17 cellular contexts compared by ENCODE assay signal in the genomic region with DNA sequence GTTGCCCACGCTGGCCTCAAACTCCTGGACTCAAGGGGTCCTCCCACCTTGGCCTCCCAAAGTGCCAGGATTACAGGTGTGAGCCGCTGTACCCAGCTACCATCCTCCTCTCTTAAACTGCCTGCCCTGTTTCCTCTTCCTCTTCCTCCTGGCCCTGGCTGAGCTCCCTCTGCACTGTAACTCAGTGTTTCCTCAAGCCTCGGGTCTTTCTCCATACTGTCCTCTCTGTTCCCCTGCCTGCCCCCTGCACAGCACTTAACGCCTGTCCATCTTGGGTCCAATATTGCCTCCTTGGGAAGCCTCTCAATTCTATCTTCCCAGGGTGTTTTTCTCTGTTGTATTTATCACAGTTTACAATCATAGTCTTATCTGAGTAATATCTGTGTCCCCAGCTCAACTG. TPM values are rescaled to one million over a fixed set of nuclear protein-coding genes. Genes with fewer than 3 reads are reported as not detected.
DNase-seq lines count a peak whose midpoint lies in the region; ATAC-seq and TF ChIP-seq lines count a peak whose summit lies in the region.
"Had no signal": no experiment of that assay in that cellular context is flagged by ENCODE, and none has a peak within 500 bp of the region (broad histone marks: within the 10 kb centered on the region; RNA-seq: fewer than 3 reads in every experiment).

No MANE protein-coding gene starts in this region.

- peaks cover 28 to 48% (median 37%) of the 10 kb centered on the region in 4 donors for H3K4me1 Mint-ChIP-seq in CD4-positive, alpha-beta memory T cell
- H3K4me1 Mint-ChIP-seq in MCF 10A (ENCODE audit: insufficient read depth, unreplicated experiment) = peaks cover 34% of the 10 kb centered on the region
- H3K4me1 Mint-ChIP-seq in naive thymus-derived CD8-positive, alpha-beta T cell = peaks cover 33 to 50% (median 45%) of the 10 kb centered on the region in 4 donors

- H3K9me3 ChIP-seq in CD4-positive, alpha-beta memory T cell (ENCODE audit: control insufficient read depth in 1 of 2, low read length in 2 of 2) = no peaks in the 10 kb centered on the region

- BruUV-seq in MCF 10A (replicated peaks; lab: Mats Ljungman, UMichigan) = no TSS peak

- CTCF ChIA-PET in CD4-positive, alpha-beta memory T cell (lab: Charles Lee; ENCODE audit: partially characterized antibody) = interaction anchor here (1.0 to 6.0 kb wide), 8 partner anchors 10 to 312 kb away, joined by 4 to 58 read pairs (median 10); partner anchors contain the start of gene CEACAM1
- CTCF ChIA-PET in MCF 10A (lab: Yijun Ruan, JAX) = interaction anchor here (0.7 to 2.2 kb wide), 4 partner anchors 13 to 445 kb away, joined by 3 to 13 read pairs (median 9); no protein-coding TSS in a partner anchor

- no peaks in the 10 kb centered on the region for H3K27me3 Mint-ChIP-seq in CD4-positive, alpha-beta memory T cell
- no peaks in the 10 kb centered on the region for H3K27me3 Mint-ChIP-seq in MCF 10A (ENCODE audit: insufficient read depth, unreplicated experiment)
- no peaks in the 10 kb centered on the region for H3K27me3 Mint-ChIP-seq in naive thymus-derived CD8-positive, alpha-beta T cell
- H3K27me3 Mint-ChIP-seq: activated naive CD8-positive, alpha-beta T cell treated with anti-CD3 and anti-CD28 coated beads for 36 hours had no signal

- POLR2A ChIA-PET in CD4-positive, alpha-beta memory T cell (lab: Charles Lee; ENCODE audit: partially characterized antibody) = interaction anchor here (2.3 kb wide), 1 partner anchor 19 kb away, joined by 7 read pairs; no protein-coding TSS in a partner anchor
- POLR2A ChIA-PET in MCF 10A (lab: Yijun Ruan, JAX) = interaction anchor here (1.0 to 2.9 kb wide), 2 partner anchors 21 to 24 kb away, joined by 3 to 11 read pairs; partner anchors contain the start of gene CXCL17
- POLR2A ChIA-PET in naive thymus-derived CD8-positive, alpha-beta T cell (lab: Charles Lee) = interaction anchor here (0.8 to 1.7 kb wide), 2 partner anchors 12 to 24 kb away, joined by 3 to 4 read pairs; no protein-coding TSS in a partner anchor

- H3K27me3 ChIP-seq in CD4-positive, alpha-beta memory T cell (ENCODE audit: insufficient read depth, low read length) = no peaks in the 10 kb centered on the region

- H3K36me3 ChIP-seq in CD4-positive, alpha-beta memory T cell (ENCODE audit: insufficient read depth, low read length) = no peaks in the 10 kb centered on the region

- peak; percentile 21 to 45 for DNase-seq in AML-193 (lab: John Stamatoyannopoulos, UW)
- peak in 1 of 5 donors; percentile 18 for DNase-seq in CD4-positive, alpha-beta memory T cell
- DNase-seq in MCF 10A (ENCODE audit: unreplicated experiment) = no peak
- DNase-seq in naive thymus-derived CD8-positive, alpha-beta T cell = no peak
- DNase-seq in SKM-1 treated with dmso at 0.1 percent for 144 hours (lab: John Stamatoyannopoulos, UW; ENCODE audit: unreplicated experiment) = no peak
- no peak for DNase-seq in activated gamma-delta T cell treated with Interleukin-2 at 50 U/mL for 16 hours
- DNase-seq: activated CD4-positive, alpha-beta T cell treated with anti-CD3 and anti-CD28 coated beads, Interleukin-2, amount 50 U/mL, for 48 hours; activated naive CD8-positive, alpha-beta T cell treated with anti-CD3 and anti-CD28 coated beads for 36 hours; COR-L47; immature natural killer cell; NCI-H1092 had no signal

- H3K36me3 Mint-ChIP-seq in CD4-positive, alpha-beta memory T cell = peaks cover 0 to 11% of the 10 kb centered on the region in 2 donors
- H3K36me3 Mint-ChIP-seq in MCF 10A (ENCODE audit: insufficient read depth, unreplicated experiment) = peaks cover 17% of the 10 kb centered on the region
- peaks cover 0 to 10% (median 0%) of the 10 kb centered on the region in 3 donors for H3K36me3 Mint-ChIP-seq in naive thymus-derived CD8-positive, alpha-beta T cell
- H3K36me3 Mint-ChIP-seq: immature natural killer cell had no signal

- peaks cover 39% of the 10 kb centered on the region for H3K4me1 ChIP-seq in CD4-positive, alpha-beta memory T cell (ENCODE audit: insufficient read depth, low read length)

- peak overlapping the region in 4 of 7 donors; percentile 1 to 83 (median 38) for H3K27ac Mint-ChIP-seq in CD4-positive, alpha-beta memory T cell
- H3K27ac Mint-ChIP-seq in MCF 10A (ENCODE audit: low read depth, unreplicated experiment) = peak overlapping the region; percentile 88
- H3K27ac Mint-ChIP-seq in naive thymus-derived CD8-positive, alpha-beta T cell = peak overlapping the region in 5 of 10 donors; percentile 35 to 86 (median 37)
- H3K27ac Mint-ChIP-seq: activated naive CD8-positive, alpha-beta T cell treated with anti-CD3 and anti-CD28 coated beads for 36 hours; dendritic cell treated with granulocyte-macrophage colony-stimulating factor and Interleukin-4, amounts not matched to agents 40 ng/mL and 50 ng/mL, for 4 days had no signal

- intact Hi-C loops in CD4-positive, alpha-beta memory T cell (cut with micrococcal nuclease) = loop anchor here (5.0 kb wide), 5 partner anchors 34 to 344 kb away; partner anchors contain the start of genes CIC, GSK3A, POU2F2 and ZNF574
- intact Hi-C loops in MCF 10A (cut with micrococcal nuclease) = no loop called here

- ATAC-seq in naive thymus-derived CD8-positive, alpha-beta T cell = no peak
- ATAC-seq in HG03025 (IDR thresholded peaks at IDR 0.05; ENCODE audit: low FRiP score, unreplicated experiment) (no peak), GM21367 (IDR thresholded peaks at IDR 0.05; ENCODE audit: unreplicated experiment) (no peak)
- ATAC-seq: Panc1 had no signal

- H3K4me3 Mint-ChIP-seq in CD4-positive, alpha-beta memory T cell = peak overlapping the region in 6 of 8 donors; percentile 12 to 98 (median 51)
- no peak overlapping the region for H3K4me3 Mint-ChIP-seq in MCF 10A (ENCODE audit: unreplicated experiment)
- H3K4me3 Mint-ChIP-seq in naive thymus-derived CD8-positive, alpha-beta T cell = peak overlapping the region in 8 of 10 donors; percentile 33 to 99 (median 78)
- H3K4me3 Mint-ChIP-seq: dendritic cell treated with granulocyte-macrophage colony-stimulating factor and Interleukin-4, amounts not matched to agents 40 ng/mL and 50 ng/mL, for 4 days had no signal

- no peaks in the 10 kb centered on the region for H3K9me3 Mint-ChIP-seq in CD4-positive, alpha-beta memory T cell
- no peaks in the 10 kb centered on the region for H3K9me3 Mint-ChIP-seq in MCF 10A (ENCODE audit: unreplicated experiment)
- H3K9me3 Mint-ChIP-seq in naive thymus-derived CD8-positive, alpha-beta T cell = no peaks in the 10 kb centered on the region
- H3K9me3 Mint-ChIP-seq: activated naive CD8-positive, alpha-beta T cell treated with anti-CD3 and anti-CD28 coated beads for 36 hours; dendritic cell treated with granulocyte-macrophage colony-stimulating factor and Interleukin-4, amounts not matched to agents 40 ng/mL and 50 ng/mL, for 4 days; immature natural killer cell had no signal

- H3K27ac ChIP-seq in CD4-positive, alpha-beta memory T cell (ENCODE audit: low read depth, low read length) = no peak overlapping the region

- no peak for TF ChIP-seq CTCF in MCF 10A (IDR thresholded peaks at IDR 0.05; ENCODE audit: unreplicated experiment)

- no peak overlapping the region for H3K4me3 ChIP-seq in CD4-positive, alpha-beta memory T cell (ENCODE audit: low read length in 2 of 2)

RNA-seq across cellular contexts. Expression of gene LIPE, which starts 6.1 kb away (rescaled TPM):
- 10 to 100 TPM; 32.5 to 32.6 TPM for total RNA-seq in CD4-positive, alpha-beta memory T cell
- 1 to 10 TPM; 4.0 to 7.4 TPM for polyA plus RNA-seq in CD4-positive, alpha-beta memory T cell
- total RNA-seq in MCF 10A (2022) = 8.6 and 11.7 TPM in 2 replicates
- total RNA-seq in naive thymus-derived CD8-positive, alpha-beta T cell = 10 to 100 TPM; 29.5 TPM
- polyA plus RNA-seq in naive thymus-derived CD8-positive, alpha-beta T cell = 1 to 10 TPM; 4.2 to 9.6 (median 8.0) TPM

RNA-seq across cellular contexts. Expression of gene CXCL17, which starts 21.6 kb away (rescaled TPM):
- not detected for total RNA-seq in CD4-positive, alpha-beta memory T cell
- not detected for polyA plus RNA-seq in CD4-positive, alpha-beta memory T cell
- total RNA-seq in MCF 10A (2022) = not detected in 2 replicates
- total RNA-seq in naive thymus-derived CD8-positive, alpha-beta T cell = not detected
- polyA plus RNA-seq in naive thymus-derived CD8-positive, alpha-beta T cell = not detected
- total RNA-seq: activated naive CD8-positive, alpha-beta T cell treated with anti-CD3 and anti-CD28 coated beads for 36 hours; NCI-H460; T-helper 1 cell treated with Interleukin-12 subunit alpha and Interleukin-12 subunit beta and Interleukin-4 antibody, amounts not matched to agents 30 ng/mL and 1 ng/mL, for 36 hours had no signal
- polyA plus RNA-seq: immature natural killer cell had no signal

RNA-seq across cellular contexts. Expression of gene CNFN, which starts 31.0 kb away (rescaled TPM):
- total RNA-seq in CD4-positive, alpha-beta memory T cell = not detected
- under 1 TPM in 1 of 2 donors, not detected in 1; 0.96 TPM for polyA plus RNA-seq in CD4-positive, alpha-beta memory T cell
- total RNA-seq in MCF 10A (2022) = 0.89 and 1.6 TPM in 2 replicates
- not detected for total RNA-seq in naive thymus-derived CD8-positive, alpha-beta T cell
- under 1 TPM; 0.44 to 0.88 (median 0.68) TPM for polyA plus RNA-seq in naive thymus-derived CD8-positive, alpha-beta T cell
- total RNA-seq: activated naive CD8-positive, alpha-beta T cell treated with anti-CD3 and anti-CD28 coated beads for 36 hours; T-helper 1 cell treated with Interleukin-12 subunit alpha and Interleukin-12 subunit beta and Interleukin-4 antibody, amounts not matched to agents 30 ng/mL and 1 ng/mL, for 36 hours had no signal

Comparison
In these comparisons a context has a peak if more than half of its experiments do, and no peak if none do; other contexts are left out.
1. DNase-seq: peak in AML-193 (2 of 2); none in MCF 10A (single experiment), naive thymus-derived CD8-positive, alpha-beta T cell (0 of 10), SKM-1 treated with dmso at 0.1 percent for 144 hours (single experiment) and activated gamma-delta T cell treated with Interleukin-2 at 50 U/mL for 16 hours (single experiment).